Comparison of ENCODE assay signal across 15 cellular contexts in genomic region chr15:25668236-25668635, GRCh38.
DNase-seq lines count a peak whose midpoint lies in the region; ATAC-seq and TF ChIP-seq lines count a peak whose summit lies in the region.
"Had no signal": no experiment of that assay in that cellular context is flagged by ENCODE, and none has a peak within 500 bp of the region (broad histone marks: within the 10 kb centered on the region; RNA-seq: fewer than 3 reads in every experiment).

No MANE protein-coding gene starts in this region.

- no peak overlapping the region for H2AFZ ChIP-seq in MM.1S (ENCODE audit: low read length)

- peak overlapping the region; percentile 81 to 86 for H3K27ac ChIP-seq in coronary artery
- H3K27ac ChIP-seq in gastroesophageal sphincter = peak overlapping the region in 3 of 4 donors; percentile 80 to 95 (median 85)
- peak overlapping the region; percentile 94 for H3K27ac ChIP-seq in thoracic aorta
- no peak overlapping the region for H3K27ac ChIP-seq in MM.1S (ENCODE audit: low read length)

- H4K20me1 ChIP-seq in MM.1S (ENCODE audit: insufficient read depth, low read length) = no peaks in the 10 kb centered on the region

- no peak overlapping the region for H3K9ac ChIP-seq in MM.1S (ENCODE audit: low read length)

- WGBS in gastroesophageal sphincter (ENCODE audit: low coverage in 1 of 2), 2 donors = 47 to 52% methylated on average over 2 to 3 of the region's 4 CpGs

- no peaks in the 10 kb centered on the region for H3K27me3 ChIP-seq in H7 (ENCODE audit: control insufficient read depth, insufficient read depth, low read length)
- H3K27me3 ChIP-seq in gastroesophageal sphincter = no peaks in the 10 kb centered on the region
- H3K27me3 ChIP-seq in thoracic aorta (replicated peaks; ENCODE audit: insufficient read depth) = no peaks in the 10 kb centered on the region
- H3K27me3 ChIP-seq in MM.1S (replicated peaks; ENCODE audit: insufficient read depth, low read length) = no peaks in the 10 kb centered on the region

- intact Hi-C loops in head of caudate nucleus (cut with DNase I) = no loop called here

- no peaks in the 10 kb centered on the region for H3K36me3 ChIP-seq in H7 (replicated peaks; ENCODE audit: control insufficient read depth, insufficient read depth, low read length)
- H3K36me3 ChIP-seq in gastroesophageal sphincter = no peaks in the 10 kb centered on the region
- no peaks in the 10 kb centered on the region for H3K36me3 ChIP-seq in thoracic aorta
- H3K36me3 ChIP-seq in MM.1S (replicated peaks; ENCODE audit: insufficient read depth, low read length) = no peaks in the 10 kb centered on the region

- no peaks in the 10 kb centered on the region for H3F3A ChIP-seq in MM.1S (ENCODE audit: insufficient read depth, low read length)

- H3K79me2 ChIP-seq in MM.1S (ENCODE audit: low read length) = no peaks in the 10 kb centered on the region

- peak; percentile 24 for DNase-seq in H7
- DNase-seq in coronary artery (ENCODE audit: low spot score) = no peak
- DNase-seq in thoracic aorta (ENCODE audit: low spot score) = no peak
- DNase-seq in head of caudate nucleus = no peak
- DNase-seq in MM.1S = no peak
- DNase-seq in SW480 (ENCODE audit: low spot score) = no peak
- DNase-seq: C1 segment of cervical spinal cord; CD4-positive, alpha-beta T cell; DMS79; EL; GOT3; HCEC 1CT; HFFc6 had no signal

- no peak for ATAC-seq in gastroesophageal sphincter
- ATAC-seq in thoracic aorta (ENCODE audit: insufficient number of reproducible peaks, low FRiP score, low read depth) = no peak
- ATAC-seq: HepG2 had no signal

- no peak overlapping the region for H3K4me3 ChIP-seq in H7 (ENCODE audit: insufficient read depth, low read depth, low read length)
- no peak overlapping the region for H3K4me3 ChIP-seq in coronary artery
- no peak overlapping the region for H3K4me3 ChIP-seq in gastroesophageal sphincter
- H3K4me3 ChIP-seq in thoracic aorta = no peak overlapping the region
- no peak overlapping the region for H3K4me3 ChIP-seq in MM.1S (ENCODE audit: low read length)

- no peak for TF ChIP-seq POLR2A in gastroesophageal sphincter (IDR thresholded peaks at IDR 0.05)

- H3K4me1 ChIP-seq in gastroesophageal sphincter = peaks cover 6 to 53% (median 31%) of the 10 kb centered on the region in 3 donors
- peaks cover 21 to 59% of the 10 kb centered on the region in 2 donors for H3K4me1 ChIP-seq in thoracic aorta (ENCODE audit: control insufficient read depth in 1 of 2, low read depth in 2 of 2)
- H3K4me1 ChIP-seq in MM.1S (ENCODE audit: low read length) = no peaks in the 10 kb centered on the region

- no peak for TF ChIP-seq CTCF in coronary artery (IDR thresholded peaks at IDR 0.05)
- TF ChIP-seq CTCF in gastroesophageal sphincter (IDR thresholded peaks at IDR 0.05) = no peak
- no peak for TF ChIP-seq CTCF in thoracic aorta (IDR thresholded peaks at IDR 0.05)
- TF ChIP-seq CTCF in MM.1S (IDR thresholded peaks at IDR 0.05; ENCODE audit: low read length) = no peak

- no peak overlapping the region for H3K4me2 ChIP-seq in MM.1S (ENCODE audit: low read depth, low read length)

- H3K9me3 ChIP-seq in gastroesophageal sphincter (no peaks in the 10 kb centered on the region), thoracic aorta (no peaks in the 10 kb centered on the region), MM.1S (replicated peaks; ENCODE audit: insufficient read depth, low read length) (no peaks in the 10 kb centered on the region)

- TF ChIP-seq EP300 in gastroesophageal sphincter (IDR thresholded peaks at IDR 0.05) = no peak

- no peaks in the 10 kb centered on the region for H3K9me2 ChIP-seq in MM.1S (replicated peaks; ENCODE audit: insufficient read depth, low read length)
